In genomic region chr2:105886029-105886454, GRCh38 we compare ENCODE assay signal across 15 cellular contexts.
A peak's percentile ranks its signal among the peaks of the same experiment; 100 is the strongest.
DNase-seq lines count a peak whose midpoint lies in the region; ATAC-seq, FAIRE-seq and TF ChIP-seq lines count a peak whose summit lies in the region.
"Had no signal": no experiment of that assay in that cellular context is flagged by ENCODE, and none has a peak within 500 bp of the region (broad histone marks: within the 10 kb centered on the region; RNA-seq: fewer than 3 reads in every experiment).

No MANE protein-coding gene starts in this region.

- FAIRE-seq in GM19239 (lab: Jason Lieb, UNC) = peak; percentile 53

- H3K9me3 Mint-ChIP-seq in activated CD4-positive, alpha-beta T cell treated with anti-CD3 and anti-CD28 coated beads, Interleukin-2, amount 10 ng/mL, durations not matched to agents 7 days and 5 days = peaks cover 22% of the 10 kb centered on the region

- no peak for TF ChIP-seq CTCF in choroid plexus epithelial cell (conservative IDR thresholded peaks at IDR 0.05; ENCODE audit: low read depth, low read length)

- peaks cover 60% of the 10 kb centered on the region for H3K4me1 Mint-ChIP-seq in activated CD4-positive, alpha-beta T cell treated with anti-CD3 and anti-CD28 coated beads, Interleukin-2, amount 10 ng/mL, durations not matched to agents 7 days and 5 days

- DNase-seq in AG08395 (ENCODE audit: low spot score) (peak; percentile 67), GM19239 (ENCODE audit: insufficient read length, low spot score) (no peak), choroid plexus epithelial cell (ENCODE audit: low read depth) (peak; percentile 66), myocyte (ENCODE audit: low read depth) (peak; percentile 24), SK-N-DZ (ENCODE audit: low spot score) (no peak)
- DNase-seq in activated CD4-positive, alpha-beta T cell treated with anti-CD3 and anti-CD28 coated beads, Interleukin-2, amount 10 ng/mL, durations not matched to agents 7 days and 5 days = no peak
- DNase-seq: activated CD4-positive, alpha-beta T cell treated with anti-CD3 and anti-CD28 coated beads for 4 hours; cortex of kidney; DMS79 treated with DMSO at 0.1 percent for 48 hours; NCI-H1417; PC-3 had no signal

- H3K36me3 Mint-ChIP-seq in activated CD4-positive, alpha-beta T cell treated with anti-CD3 and anti-CD28 coated beads, Interleukin-2, amount 10 ng/mL, durations not matched to agents 7 days and 5 days (ENCODE audit: low read depth) = peaks cover 87% of the 10 kb centered on the region

- no peak overlapping the region for H3K4me3 ChIP-seq in choroid plexus epithelial cell (ENCODE audit: low read depth, low read length)
- H3K4me3 ChIP-seq: HAP-1 had no signal

- POLR2A ChIA-PET in activated CD4-positive, alpha-beta T cell treated with anti-CD3 and anti-CD28 coated beads, Interleukin-2, amount 10 ng/mL, durations not matched to agents 7 days and 5 days (lab: Charles Lee) = no interaction called here

- ATAC-seq in HG02970 (IDR thresholded peaks at IDR 0.05; ENCODE audit: low FRiP score, unreplicated experiment) (no peak), HG03432 (IDR thresholded peaks at IDR 0.05; ENCODE audit: unreplicated experiment) (no peak)
- ATAC-seq: PC-3 had no signal

- H3K4me3 Mint-ChIP-seq in activated CD4-positive, alpha-beta T cell treated with anti-CD3 and anti-CD28 coated beads, Interleukin-2, amount 10 ng/mL, durations not matched to agents 7 days and 5 days = no peak overlapping the region

- H3K27ac Mint-ChIP-seq in activated CD4-positive, alpha-beta T cell treated with anti-CD3 and anti-CD28 coated beads, Interleukin-2, amount 10 ng/mL, durations not matched to agents 7 days and 5 days = no peak overlapping the region
- H3K27ac Mint-ChIP-seq: progenitor cell of endocrine pancreas had no signal

- no peaks in the 10 kb centered on the region for H3K27me3 Mint-ChIP-seq in activated CD4-positive, alpha-beta T cell treated with anti-CD3 and anti-CD28 coated beads, Interleukin-2, amount 10 ng/mL, durations not matched to agents 7 days and 5 days
- H3K27me3 Mint-ChIP-seq: progenitor cell of endocrine pancreas had no signal

- CTCF ChIA-PET in activated CD4-positive, alpha-beta T cell treated with anti-CD3 and anti-CD28 coated beads, Interleukin-2, amount 10 ng/mL, durations not matched to agents 7 days and 5 days (lab: Charles Lee) = no interaction called here

Comparison
In these comparisons a context has a peak if more than half of its experiments do, and no peak if none do; other contexts are left out.
1. DNase-seq: peak in AG08395 (single experiment), choroid plexus epithelial cell (single experiment) and myocyte (single experiment); none in GM19239 (single experiment), SK-N-DZ (single experiment) and activated CD4-positive, alpha-beta T cell treated with anti-CD3 and anti-CD28 coated beads, Interleukin-2, amount 10 ng/mL, durations not matched to agents 7 days and 5 days (single experiment).